ENCODE assay signal across 1 cellular context in the genomic region with DNA sequence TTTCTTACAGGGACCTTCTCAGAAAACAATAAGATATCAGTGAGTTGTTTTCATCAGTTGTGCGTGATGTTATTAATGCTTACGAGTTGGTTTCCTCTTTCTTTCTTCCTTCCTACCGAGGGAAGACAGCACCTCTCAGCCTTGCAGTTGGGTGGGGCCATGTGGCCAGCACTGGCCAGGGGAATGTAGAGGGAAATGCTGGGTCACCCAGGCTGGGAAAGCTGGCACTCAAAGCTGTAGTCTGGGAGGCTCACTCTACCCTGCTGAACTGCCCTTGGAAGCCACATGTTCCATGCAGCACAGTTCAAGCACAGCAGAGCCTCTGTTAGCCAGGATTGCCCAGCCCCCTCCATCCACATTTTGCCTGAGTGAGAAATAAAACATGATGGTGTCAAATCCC.
TF ChIP-seq lines count a peak whose summit lies in the region.

No MANE protein-coding gene starts in this region.

TF ChIP-seq in IMR-90, 13 proteins besides CTCF, POLR2A, EP300 and RAD21:
- no peak for TF ChIP-seq SMC3 (IDR thresholded peaks at IDR 0.05; ENCODE audit: low read depth, low read length)
- TF ChIP-seq, protein P1, sequence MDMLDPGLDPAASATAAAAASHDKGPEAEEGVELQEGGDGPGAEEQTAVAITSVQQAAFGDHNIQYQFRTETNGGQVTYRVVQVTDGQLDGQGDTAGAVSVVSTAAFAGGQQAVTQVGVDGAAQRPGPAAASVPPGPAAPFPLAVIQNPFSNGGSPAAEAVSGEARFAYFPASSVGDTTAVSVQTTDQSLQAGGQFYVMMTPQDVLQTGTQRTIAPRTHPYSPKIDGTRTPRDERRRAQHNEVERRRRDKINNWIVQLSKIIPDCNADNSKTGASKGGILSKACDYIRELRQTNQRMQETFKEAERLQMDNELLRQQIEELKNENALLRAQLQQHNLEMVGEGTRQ (IDR thresholded peaks at IDR 0.05; ENCODE audit: low read depth, low read length): no peak
- no peak for TF ChIP-seq BHLHE40 (IDR thresholded peaks at IDR 0.05; ENCODE audit: low read depth, low read length)
- no peak for TF ChIP-seq CEBPB (IDR thresholded peaks at IDR 0.05; ENCODE audit: low read depth, low read length)
- TF ChIP-seq, protein P2, sequence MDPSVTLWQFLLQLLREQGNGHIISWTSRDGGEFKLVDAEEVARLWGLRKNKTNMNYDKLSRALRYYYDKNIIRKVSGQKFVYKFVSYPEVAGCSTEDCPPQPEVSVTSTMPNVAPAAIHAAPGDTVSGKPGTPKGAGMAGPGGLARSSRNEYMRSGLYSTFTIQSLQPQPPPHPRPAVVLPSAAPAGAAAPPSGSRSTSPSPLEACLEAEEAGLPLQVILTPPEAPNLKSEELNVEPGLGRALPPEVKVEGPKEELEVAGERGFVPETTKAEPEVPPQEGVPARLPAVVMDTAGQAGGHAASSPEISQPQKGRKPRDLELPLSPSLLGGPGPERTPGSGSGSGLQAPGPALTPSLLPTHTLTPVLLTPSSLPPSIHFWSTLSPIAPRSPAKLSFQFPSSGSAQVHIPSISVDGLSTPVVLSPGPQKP (IDR thresholded peaks at IDR 0.05; ENCODE audit: borderline replicate concordance, low read depth, low read length): no peak
- TF ChIP-seq MXI1 (IDR thresholded peaks at IDR 0.05; ENCODE audit: borderline replicate concordance, low read depth, low read length): no peak
- TF ChIP-seq CHD1 (IDR thresholded peaks at IDR 0.05; ENCODE audit: low read depth, low read length): no peak
- TF ChIP-seq RCOR1 (IDR thresholded peaks at IDR 0.05; ENCODE audit: insufficient replicate concordance, low read length): no peak
- no peak for TF ChIP-seq MAFK (IDR thresholded peaks at IDR 0.05; ENCODE audit: low read depth, low read length)
- no peak for TF ChIP-seq MAZ (IDR thresholded peaks at IDR 0.05; ENCODE audit: borderline replicate concordance, low read depth, low read length)
- no peak for TF ChIP-seq NFE2L2 (IDR thresholded peaks at IDR 0.05; ENCODE audit: low read depth, low read length)
- TF ChIP-seq RFX5 (IDR thresholded peaks at IDR 0.05; ENCODE audit: low read depth, low read length): no peak
- TF ChIP-seq FOS (IDR thresholded peaks at IDR 0.05; ENCODE audit: low read depth, low read length): no peak
